10 cellular contexts compared by ENCODE assay signal in genomic region chr10:30645340-30645827, GRCh38. TPM values are rescaled to one million over a fixed set of nuclear protein-coding genes. Genes with fewer than 3 reads are reported as not detected.
DNase-seq lines count a peak whose midpoint lies in the region; ATAC-seq and TF ChIP-seq lines count a peak whose summit lies in the region.
"Had no signal": no experiment of that assay in that cellular context is flagged by ENCODE, and none has a peak within 500 bp of the region (broad histone marks: within the 10 kb centered on the region; RNA-seq: fewer than 3 reads in every experiment).

No MANE protein-coding gene starts in this region.

- H4K20me1 ChIP-seq in smooth muscle cell (ENCODE audit: low read depth) = no peaks in the 10 kb centered on the region

- ATAC-seq in activated CD8-positive, alpha-beta memory T cell treated with anti-CD3 and anti-CD28 coated beads, Interleukin-2, amount 10 ng/mL, durations not matched to agents 7 days and 5 days = peak; percentile 60
- peak; percentile 45 to 66 (median 54) for ATAC-seq in heart right ventricle
- no peak for ATAC-seq in GM21360 (IDR thresholded peaks at IDR 0.05; ENCODE audit: unreplicated experiment)

- WGBS in heart right ventricle, 2 donors = 2 to 3% methylated on average over 15 of the region's 15 CpGs
- whole genome bisulfite sequencing in smooth muscle cell (ENCODE audit: low lambda C conversion rate) = 6% methylated on average over 9 of the region's 15 CpGs

- H3K4me3 Mint-ChIP-seq in activated CD8-positive, alpha-beta memory T cell treated with anti-CD3 and anti-CD28 coated beads, Interleukin-2, amount 10 ng/mL, durations not matched to agents 7 days and 5 days = no peak overlapping the region
- H3K4me3 Mint-ChIP-seq in progenitor cell of endocrine pancreas (ENCODE audit: low read depth) = no peak overlapping the region

- intact Hi-C loops in heart right ventricle (cut with DNase I) = no loop called here

- DNase-seq in activated CD8-positive, alpha-beta memory T cell treated with anti-CD3 and anti-CD28 coated beads, Interleukin-2, amount 10 ng/mL, durations not matched to agents 7 days and 5 days = peak; percentile 41
- DNase-seq in activated CD8-positive, alpha-beta memory T cell treated with anti-CD3 and anti-CD28 coated beads for 24 hours = no peak
- DNase-seq in heart right ventricle (peak; percentile 21 to 23), smooth muscle cell (lab: John Stamatoyannopoulos, UW; ENCODE audit: unreplicated experiment) (peak; percentile 7), progenitor cell of endocrine pancreas (ENCODE audit: low spot score, unreplicated experiment) (no peak), NCI-H1092 (lab: John Stamatoyannopoulos, UW) (no peak)
- DNase-seq: NCI-H2081 had no signal

- peaks cover 30% of the 10 kb centered on the region for H3K4me1 Mint-ChIP-seq in activated CD8-positive, alpha-beta memory T cell treated with anti-CD3 and anti-CD28 coated beads, Interleukin-2, amount 10 ng/mL, durations not matched to agents 7 days and 5 days
- H3K4me1 Mint-ChIP-seq in progenitor cell of endocrine pancreas (ENCODE audit: low read depth) = peaks cover 3% of the 10 kb centered on the region

- H3K4me1 ChIP-seq in heart right ventricle = peaks cover 0 to 42% (median 21%) of the 10 kb centered on the region in 9 donors
- H3K4me1 ChIP-seq in smooth muscle cell (ENCODE audit: low read depth) = peaks cover 3% of the 10 kb centered on the region

- H3K27me3 ChIP-seq in heart right ventricle (no peaks in the 10 kb centered on the region), smooth muscle cell (ENCODE audit: low read depth) (no peaks in the 10 kb centered on the region)

- CTCF ChIA-PET in activated CD8-positive, alpha-beta memory T cell treated with anti-CD3 and anti-CD28 coated beads, Interleukin-2, amount 10 ng/mL, durations not matched to agents 7 days and 5 days (lab: Charles Lee) = interaction anchor here (1.3 to 2.3 kb wide), 3 partner anchors 18 to 253 kb away, joined by 4 to 6 read pairs (median 5); no protein-coding TSS in a partner anchor

- H3K4me2 ChIP-seq in smooth muscle cell = peak overlapping the region; percentile 63

- H3K9ac ChIP-seq in smooth muscle cell (ENCODE audit: low read depth) = no peak overlapping the region

- H3K79me2 ChIP-seq in smooth muscle cell (ENCODE audit: low read depth) = no peaks in the 10 kb centered on the region

- H3F3A ChIP-seq in smooth muscle cell (ENCODE audit: low read depth) = no peaks in the 10 kb centered on the region

- H3K27ac Mint-ChIP-seq in activated CD8-positive, alpha-beta memory T cell treated with anti-CD3 and anti-CD28 coated beads, Interleukin-2, amount 10 ng/mL, durations not matched to agents 7 days and 5 days = no peak overlapping the region
- no peak overlapping the region for H3K27ac Mint-ChIP-seq in progenitor cell of endocrine pancreas

- TF ChIP-seq CTCF in VCaP (conservative IDR thresholded peaks at IDR 0.05) (peak; percentile 28), heart right ventricle (IDR thresholded peaks at IDR 0.05) (peak in 2 of 9 donors; percentile 10 to 14), smooth muscle cell (IDR thresholded peaks at IDR 0.05; ENCODE audit: borderline replicate concordance, insufficient read depth, poor library complexity, severe bottlenecking) (no peak), progenitor cell of endocrine pancreas (IDR thresholded peaks at IDR 0.05; ENCODE audit: unreplicated experiment) (no peak)

- peaks cover 60% of the 10 kb centered on the region for H3K27me3 Mint-ChIP-seq in activated CD8-positive, alpha-beta memory T cell treated with anti-CD3 and anti-CD28 coated beads, Interleukin-2, amount 10 ng/mL, durations not matched to agents 7 days and 5 days
- peaks cover 32% of the 10 kb centered on the region for H3K27me3 Mint-ChIP-seq in progenitor cell of endocrine pancreas

- H3K4me3 ChIP-seq in heart right ventricle (peak overlapping the region in 4 of 10 donors; percentile 2 to 22 (median 18)), smooth muscle cell (no peak overlapping the region)

- H3K36me3 Mint-ChIP-seq in activated CD8-positive, alpha-beta memory T cell treated with anti-CD3 and anti-CD28 coated beads, Interleukin-2, amount 10 ng/mL, durations not matched to agents 7 days and 5 days = peaks cover 2% of the 10 kb centered on the region
- H3K36me3 Mint-ChIP-seq in progenitor cell of endocrine pancreas (ENCODE audit: insufficient read depth) = no peaks in the 10 kb centered on the region

- H3K9me3 ChIP-seq in heart right ventricle = no peaks in the 10 kb centered on the region
- H3K9me3 ChIP-seq in smooth muscle cell (replicated peaks; ENCODE audit: low read depth) = no peaks in the 10 kb centered on the region

- H3K36me3 ChIP-seq in heart right ventricle = no peaks in the 10 kb centered on the region
- H3K36me3 ChIP-seq in smooth muscle cell (ENCODE audit: low read depth) = no peaks in the 10 kb centered on the region

- H2AFZ ChIP-seq in smooth muscle cell (ENCODE audit: low read depth) = no peak overlapping the region

- H3K27ac ChIP-seq in VCaP = no peak overlapping the region
- H3K27ac ChIP-seq in heart right ventricle = peak overlapping the region in 1 of 10 donors; percentile 69
- peak overlapping the region; percentile 24 for H3K27ac ChIP-seq in smooth muscle cell (ENCODE audit: low read depth)

- no peaks in the 10 kb centered on the region for H3K9me3 Mint-ChIP-seq in activated CD8-positive, alpha-beta memory T cell treated with anti-CD3 and anti-CD28 coated beads, Interleukin-2, amount 10 ng/mL, durations not matched to agents 7 days and 5 days (ENCODE audit: low read depth)
- H3K9me3 Mint-ChIP-seq in progenitor cell of endocrine pancreas (ENCODE audit: low read depth) = no peaks in the 10 kb centered on the region

RNA-seq across cellular contexts. Expression of gene LYZL2, which starts 15.8 kb away (rescaled TPM):
- total RNA-seq in activated CD8-positive, alpha-beta memory T cell treated with anti-CD3 and anti-CD28 coated beads, Interleukin-2, amount 10 ng/mL, durations not matched to agents 7 days and 5 days = not detected
- total RNA-seq in heart right ventricle = not detected
- not detected for polyA plus RNA-seq in heart right ventricle
- not detected in 2 replicates for total RNA-seq in smooth muscle cell
- not detected in 2 replicates for polyA plus RNA-seq in smooth muscle cell
- total RNA-seq in progenitor cell of endocrine pancreas = not detected in 2 replicates
- total RNA-seq: activated CD8-positive, alpha-beta memory T cell treated with anti-CD3 and anti-CD28 coated beads for 36 hours had no signal

Comparison
In these comparisons a context has a peak if more than half of its experiments do, and no peak if none do; other contexts are left out.
1. DNase-seq: peak in activated CD8-positive, alpha-beta memory T cell treated with anti-CD3 and anti-CD28 coated beads, Interleukin-2, amount 10 ng/mL, durations not matched to agents 7 days and 5 days (single experiment), heart right ventricle (2 of 2) and smooth muscle cell (single experiment); none in activated CD8-positive, alpha-beta memory T cell treated with anti-CD3 and anti-CD28 coated beads for 24 hours (single experiment), progenitor cell of endocrine pancreas (single experiment) and NCI-H1092 (single experiment).